8 cellular contexts compared by ENCODE assay signal in genomic region chr16:81035975-81036750, GRCh38. TPM values are rescaled to one million over a fixed set of nuclear protein-coding genes. Genes with fewer than 3 reads are reported as not detected.
DNase-seq lines count a peak whose midpoint lies in the region; ATAC-seq, FAIRE-seq and TF ChIP-seq lines count a peak whose summit lies in the region.

No MANE protein-coding gene starts in this region.

- peak overlapping the region; percentile 84 for H3K4me3 Mint-ChIP-seq in Caco-2 (ENCODE audit: unreplicated experiment)

- H3K27me3 ChIP-seq in Caco-2 (replicated peaks; ENCODE audit: control insufficient read depth, insufficient read depth, low read length) = no peaks in the 10 kb centered on the region

- peaks cover 32% of the 10 kb centered on the region for H3K36me3 Mint-ChIP-seq in Caco-2 (ENCODE audit: insufficient read depth, unreplicated experiment)

- H3K27ac ChIP-seq in mesodermal cell (ENCODE audit: low read depth, low read length, severe bottlenecking) = no peak overlapping the region

- DNase-seq in Caco-2 (peak; percentile 48 to 70), HTR-8/SVneo (ENCODE audit: insufficient read length, low spot score) (peak; percentile 25), occipital lobe (lab: John Stamatoyannopoulos, UW) (no peak)
- DNase-seq in activated CD4-positive, CD25-positive, alpha-beta regulatory T cell treated with anti-CD3 and anti-CD28 coated beads, Interleukin-2, amount 50 U/mL, for 72 hours = peak; percentile 61
- DNase-seq in effector CD8-positive, alpha-beta T cell (lab: John Stamatoyannopoulos, UW) = peak; percentile 34
- DNase-seq in stimulated activated CD8-positive, alpha-beta memory T cell treated with anti-CD3 and anti-CD28 coated beads, Interleukin-4, amount 100 ng/mL, for 48 hours = peak; percentile 54

- ATAC-seq in GM21381 (IDR thresholded peaks at IDR 0.05; ENCODE audit: unreplicated experiment) = peak; percentile 60

- CTCF ChIA-PET in Caco-2 (lab: Charles Lee) = interaction anchor here (0.6 to 1.7 kb wide), 41 partner anchors 8 to 1539 kb away, joined by 3 to 17 read pairs (median 4); partner anchors contain the start of genes C16orf46, CENPN, CMC2 and GAN

- peak overlapping the region; percentile 69 for H3K4me3 ChIP-seq in Caco-2 (ENCODE audit: low read depth, low read length)
- peak overlapping the region; percentile 74 for H3K4me3 ChIP-seq in mesodermal cell (ENCODE audit: extremely low read depth, insufficient read depth, low read length, poor library complexity, severe bottlenecking)

- H3K27me3 Mint-ChIP-seq in Caco-2 (ENCODE audit: insufficient read depth, unreplicated experiment) = no peaks in the 10 kb centered on the region

- peaks cover 10% of the 10 kb centered on the region; the same call in 1 of the 2 replicates for H3K4me1 ChIP-seq in Caco-2
- peaks cover 28% of the 10 kb centered on the region for H3K4me1 ChIP-seq in mesodermal cell (ENCODE audit: control insufficient read depth, insufficient read depth, low read length, poor library complexity, severe bottlenecking)

- WGBS in mesodermal cell (ENCODE audit: insufficient coverage in 2 of 2), 2 experiments = 0% methylated on average over 41 to 58 of the region's 80 CpGs

- no peaks in the 10 kb centered on the region for H3K9me3 Mint-ChIP-seq in Caco-2 (ENCODE audit: unreplicated experiment)

- intact Hi-C loops in Caco-2 (cut with micrococcal nuclease; ENCODE audit: unreplicated experiment) = loop anchor here (1.0 to 10.0 kb wide), 4 partner anchors 41 to 702 kb away; partner anchors contain the start of genes C16orf46 and GCSH

- no peak for TF ChIP-seq CTCF in Caco-2 (IDR thresholded peaks at IDR 0.05; ENCODE audit: insufficient read depth in 1 of 2, low read depth in 1 of 2, low read length in 1 of 2, severe bottlenecking in 1 of 2, unreplicated experiment in 1 of 2)

- FAIRE-seq in HTR-8/SVneo (lab: Jason Lieb, UNC) = peak; percentile 23

- POLR2A ChIA-PET in Caco-2 (lab: Charles Lee) = interaction anchor here (0.9 to 1.2 kb wide), 3 partner anchors 29 to 61 kb away, joined by 3 to 11 read pairs (median 10); partner anchors contain the start of genes C16orf46, CENPN and CMC2

- peak overlapping the region; percentile 68 for H3K27ac Mint-ChIP-seq in Caco-2 (ENCODE audit: unreplicated experiment)

- no peaks in the 10 kb centered on the region for H3K4me1 Mint-ChIP-seq in Caco-2 (ENCODE audit: low read depth, unreplicated experiment)

- H3K9me3 ChIP-seq in Caco-2 = no peaks in the 10 kb centered on the region
- H3K9me3 ChIP-seq in mesodermal cell (ENCODE audit: control insufficient read depth, low read length) = peaks cover 7% of the 10 kb centered on the region

- no TSS peak for BruUV-seq in Caco-2 (replicated peaks; lab: Mats Ljungman, UMichigan)

- H3K36me3 ChIP-seq in Caco-2 (ENCODE audit: control insufficient read depth, insufficient read depth, low read length) (no peaks in the 10 kb centered on the region; the same call in 1 of the 2 replicates), mesodermal cell (ENCODE audit: control insufficient read depth, insufficient read depth, low read length) (peaks cover 35% of the 10 kb centered on the region)

RNA-seq across cellular contexts. Expression of gene ATMIN, which starts 0.5 kb away (rescaled TPM):
- total RNA-seq in Caco-2 (2022) (53.0 and 54.5 TPM in 2 replicates), occipital lobe (88.3 TPM)
- 41.7 TPM for polyA plus RNA-seq in mesodermal cell (2013, experiment 1 of 2)
- polyA plus RNA-seq in mesodermal cell (2013, experiment 2 of 2) = 38.2 TPM

RNA-seq across cellular contexts. Expression of gene CENPN, which starts 29.1 kb away (rescaled TPM):
- total RNA-seq in Caco-2 (2022) = 100 and 105 TPM in 2 replicates
- polyA plus RNA-seq in mesodermal cell (2013, experiment 1 of 2) = 37.0 TPM
- 43.5 TPM for polyA plus RNA-seq in mesodermal cell (2013, experiment 2 of 2)
- total RNA-seq in occipital lobe = 5.3 TPM

RNA-seq across cellular contexts. Expression of gene CMC2, which starts 29.5 kb away (rescaled TPM):
- 94.1 and 101 TPM in 2 replicates for total RNA-seq in Caco-2 (2022)
- 131 TPM for polyA plus RNA-seq in mesodermal cell (2013, experiment 1 of 2)
- polyA plus RNA-seq in mesodermal cell (2013, experiment 2 of 2) = 112 TPM
- total RNA-seq in occipital lobe = 20.3 TPM

RNA-seq across cellular contexts. Expression of gene C16orf46, which starts 40.9 kb away (rescaled TPM):
- total RNA-seq in Caco-2 (2022) (0.70 and 0.95 TPM in 2 replicates), occipital lobe (1.4 TPM)
- 0.88 TPM for polyA plus RNA-seq in mesodermal cell (2013, experiment 1 of 2)
- 0.40 TPM for polyA plus RNA-seq in mesodermal cell (2013, experiment 2 of 2)

Comparison
In these comparisons a context has a peak if more than half of its experiments do, and no peak if none do; other contexts are left out.
1. RNA of gene CENPN, which starts 29.1 kb away (total RNA-seq): 100 to 105 TPM in Caco-2; 5.3 TPM in occipital lobe (single experiment); every median in the first group is over 10 times any median in the second.